Comparison of ENCODE assay signal across 22 cellular contexts in genomic region chr3:87614998-87615397, GRCh38.
DNase-seq lines count a peak whose midpoint lies in the region; ATAC-seq and TF ChIP-seq lines count a peak whose summit lies in the region.
"Had no signal": no experiment of that assay in that cellular context is flagged by ENCODE, and none has a peak within 500 bp of the region (broad histone marks: within the 10 kb centered on the region; RNA-seq: fewer than 3 reads in every experiment).

No MANE protein-coding gene starts in this region.

- no peak overlapping the region for H3K9ac ChIP-seq in endodermal cell (ENCODE audit: extremely low read depth, low read length, poor library complexity, severe bottlenecking)
- H3K9ac ChIP-seq in neural progenitor cell = no peak overlapping the region
- H3K9ac ChIP-seq: BLaER1 treated with 17β-estradiol and CSF1 and Interleukin-3, amounts not matched to agents 10 nM and 100 nM had no signal

- H3K9me3 Mint-ChIP-seq in WTC11 = peaks cover 52% of the 10 kb centered on the region
- peaks cover 21% of the 10 kb centered on the region for H3K9me3 Mint-ChIP-seq in endodermal cell
- H3K9me3 Mint-ChIP-seq in neural progenitor cell = peaks cover 14% of the 10 kb centered on the region
- peaks cover 49% of the 10 kb centered on the region for H3K9me3 Mint-ChIP-seq in mesothelial cell of epicardium

- H3K4me1 ChIP-seq in endodermal cell (ENCODE audit: control insufficient read depth, insufficient read depth, low read length) (no peaks in the 10 kb centered on the region), neural progenitor cell (no peaks in the 10 kb centered on the region)
- H3K4me1 ChIP-seq: A549; BLaER1 treated with 17β-estradiol and CSF1 and Interleukin-3, amounts not matched to agents 10 nM and 100 nM; Caco-2 had no signal

- no peak overlapping the region for H3K27ac ChIP-seq in endodermal cell (ENCODE audit: low read depth, low read length)
- no peak overlapping the region for H3K27ac ChIP-seq in neural progenitor cell
- H3K27ac ChIP-seq: 22Rv1; A549; BLaER1 treated with 17β-estradiol and CSF1 and Interleukin-3, amounts not matched to agents 10 nM and 100 nM; C4-2B had no signal

- POLR2A ChIA-PET in WTC11 (lab: Charles Lee) = no interaction called here

- H3K9me3 ChIP-seq in endodermal cell (ENCODE audit: control insufficient read depth, low read length) = peaks cover 24% of the 10 kb centered on the region
- H3K9me3 ChIP-seq in neural progenitor cell (ENCODE audit: low read depth) = no peaks in the 10 kb centered on the region
- H3K9me3 ChIP-seq: Caco-2 had no signal

- H3K4me3 ChIP-seq in endodermal cell (ENCODE audit: low read length) (no peak overlapping the region), neural progenitor cell (no peak overlapping the region)
- H3K4me3 ChIP-seq: A549; BLaER1 treated with 17β-estradiol and CSF1 and Interleukin-3, amounts not matched to agents 10 nM and 100 nM; GM12878 had no signal

- peak; percentile 17 for DNase-seq in NCI-H82 (lab: John Stamatoyannopoulos, UW)
- DNase-seq in NCI-H82 treated with DMSO at 0.1 percent for 48 hours (lab: John Stamatoyannopoulos, UW; ENCODE audit: unreplicated experiment) = no peak
- no peak for DNase-seq in WTC11 (ENCODE audit: low spot score)
- peak; percentile 71 for DNase-seq in endodermal cell
- DNase-seq in neural progenitor cell (ENCODE audit: low spot score) = peak; percentile 57
- DNase-seq in anterior cingulate cortex (lab: John Stamatoyannopoulos, UW) = no peak
- no peak for DNase-seq in activated gamma-delta T cell treated with Interleukin-2 at 50 U/mL for 16 hours
- DNase-seq in mesothelial cell of epicardium (ENCODE audit: low spot score in 2 of 2, unreplicated experiment in 2 of 2) = no peak
- DNase-seq: AML-193; Caco-2; Calu3; CD4-positive, alpha-beta T cell; CD8-positive, alpha-beta T cell; DND-41; EL; GDM1 had no signal

- WGBS in endodermal cell (ENCODE audit: insufficient coverage in 1 of 2, insufficient read length in 1 of 2), 2 experiments = 90 to 93% methylated on average over 2 to 4 of the region's 4 CpGs

- H3K27me3 ChIP-seq in endodermal cell (ENCODE audit: control insufficient read depth, insufficient read depth, low read length, poor library complexity, severe bottlenecking) = no peaks in the 10 kb centered on the region
- no peaks in the 10 kb centered on the region for H3K27me3 ChIP-seq in neural progenitor cell
- H3K27me3 ChIP-seq: BLaER1 treated with 17β-estradiol and CSF1 and Interleukin-3, amounts not matched to agents 10 nM and 100 nM had no signal

- TF ChIP-seq CTCF in WTC11 (IDR thresholded peaks at IDR 0.05) (no peak), endodermal cell (conservative IDR thresholded peaks at IDR 0.05) (no peak), neural progenitor cell (IDR thresholded peaks at IDR 0.05) (peak; percentile 23), mesothelial cell of epicardium (IDR thresholded peaks at IDR 0.05; ENCODE audit: unreplicated experiment) (no peak)

- no peaks in the 10 kb centered on the region for H4K20me1 ChIP-seq in neural progenitor cell (ENCODE audit: low read depth)
- H4K20me1 ChIP-seq: BLaER1 treated with 17β-estradiol and CSF1 and Interleukin-3, amounts not matched to agents 10 nM and 100 nM had no signal

- H3K27me3 Mint-ChIP-seq in WTC11 (ENCODE audit: low read depth) (peaks cover 2% of the 10 kb centered on the region; the same call in 1 of the 2 replicates), endodermal cell (ENCODE audit: insufficient read depth) (no peaks in the 10 kb centered on the region), neural progenitor cell (ENCODE audit: insufficient read depth, low read depth) (no peaks in the 10 kb centered on the region), mesothelial cell of epicardium (ENCODE audit: low read depth) (no peaks in the 10 kb centered on the region)
- H3K27me3 Mint-ChIP-seq: B cell; CD4-positive, alpha-beta T cell had no signal

- H3K4me2 ChIP-seq in neural progenitor cell = no peak overlapping the region
- H3K4me2 ChIP-seq: A549; BLaER1 treated with 17β-estradiol and CSF1 and Interleukin-3, amounts not matched to agents 10 nM and 100 nM had no signal

- H3K4me3 Mint-ChIP-seq in WTC11 = no peak overlapping the region
- H3K4me3 Mint-ChIP-seq in endodermal cell = no peak overlapping the region
- H3K4me3 Mint-ChIP-seq in neural progenitor cell = no peak overlapping the region
- H3K4me3 Mint-ChIP-seq in mesothelial cell of epicardium = no peak overlapping the region
- H3K4me3 Mint-ChIP-seq: B cell; CD4-positive, alpha-beta T cell; CD8-positive, alpha-beta T cell had no signal

- CTCF ChIA-PET in WTC11 (lab: Charles Lee) = no interaction called here

- H3F3A ChIP-seq in neural progenitor cell (ENCODE audit: low read depth) = no peaks in the 10 kb centered on the region

- H3K36me3 Mint-ChIP-seq in WTC11 (peaks cover 34% of the 10 kb centered on the region), endodermal cell (ENCODE audit: low read depth) (no peaks in the 10 kb centered on the region), neural progenitor cell (no peaks in the 10 kb centered on the region), mesothelial cell of epicardium (no peaks in the 10 kb centered on the region)
- H3K36me3 Mint-ChIP-seq: CD8-positive, alpha-beta T cell had no signal

- no peaks in the 10 kb centered on the region for H3K4me1 Mint-ChIP-seq in WTC11
- H3K4me1 Mint-ChIP-seq in endodermal cell = no peaks in the 10 kb centered on the region
- H3K4me1 Mint-ChIP-seq in neural progenitor cell = no peaks in the 10 kb centered on the region
- no peaks in the 10 kb centered on the region for H3K4me1 Mint-ChIP-seq in mesothelial cell of epicardium
- H3K4me1 Mint-ChIP-seq: B cell had no signal

- H3K79me2 ChIP-seq in neural progenitor cell (ENCODE audit: low read depth) = no peaks in the 10 kb centered on the region

- H3K27ac Mint-ChIP-seq in WTC11 (no peak overlapping the region), endodermal cell (no peak overlapping the region), neural progenitor cell (no peak overlapping the region), mesothelial cell of epicardium (no peak overlapping the region)
- H3K27ac Mint-ChIP-seq: B cell; CD4-positive, alpha-beta T cell; CD8-positive, alpha-beta T cell had no signal

- H3K36me3 ChIP-seq in endodermal cell (ENCODE audit: control insufficient read depth, insufficient read depth, low read length) = no peaks in the 10 kb centered on the region
- H3K36me3 ChIP-seq in neural progenitor cell = no peaks in the 10 kb centered on the region

- H2AFZ ChIP-seq in neural progenitor cell (replicated peaks) = peak overlapping the region; percentile 34

- peak; percentile 65 for ATAC-seq in WTC11
- ATAC-seq: A549; CD8-positive, alpha-beta T cell; GM12878 had no signal

TF ChIP-seq in WTC11, 78 proteins besides CTCF, POLR2A, EP300 and RAD21 (continues in another document):
- no peak for TF ChIP-seq USF1 (CRISPR knock-in tag; IDR thresholded peaks at IDR 0.05)
- TF ChIP-seq SMAD4 (CRISPR knock-in tag; IDR thresholded peaks at IDR 0.05) = no peak
- no peak for TF ChIP-seq ZNF281 (CRISPR knock-in tag; IDR thresholded peaks at IDR 0.05)
- TF ChIP-seq PRRX2 (CRISPR knock-in tag; IDR thresholded peaks at IDR 0.05) = no peak
- no peak for TF ChIP-seq MAX (CRISPR knock-in tag; IDR thresholded peaks at IDR 0.05)

Comparison
In these comparisons a context has a peak if more than half of its experiments do, and no peak if none do; other contexts are left out.
1. DNase-seq: peak in NCI-H82 (single experiment), endodermal cell (single experiment) and neural progenitor cell (single experiment); none in NCI-H82 treated with DMSO at 0.1 percent for 48 hours (single experiment), WTC11 (single experiment), anterior cingulate cortex (0 of 58), activated gamma-delta T cell treated with Interleukin-2 at 50 U/mL for 16 hours (single experiment) and mesothelial cell of epicardium (0 of 2).